In genomic region chr2:186588940-186589732, GRCh38 we compare ENCODE assay signal across 8 cellular contexts. TPM values are rescaled to one million over a fixed set of nuclear protein-coding genes. Genes with fewer than 3 reads are reported as not detected.
A peak's percentile ranks its signal among the peaks of the same experiment; 100 is the strongest.
DNase-seq lines count a peak whose midpoint lies in the region; ATAC-seq and TF ChIP-seq lines count a peak whose summit lies in the region.

No MANE protein-coding gene starts in this region.

- H3K27ac Mint-ChIP-seq in activated CD4-positive, alpha-beta memory T cell treated with anti-CD3 and anti-CD28 coated beads, Interleukin-2, amount 10 ng/mL, durations not matched to agents 7 days and 5 days, result peak overlapping the region; percentile 60

- 23 to 28% (median 26%) methylated on average over 22 of the region's 22 CpGs for WGBS in spleen, 5 donors

- peak overlapping the region; percentile 98 to 99 for H3K27ac ChIP-seq in right atrium auricular region
- H3K27ac ChIP-seq in spleen, result peak overlapping the region; percentile 84 to 97 (median 94)

- POLR2A ChIA-PET in activated CD4-positive, alpha-beta memory T cell treated with anti-CD3 and anti-CD28 coated beads, Interleukin-2, amount 10 ng/mL, durations not matched to agents 7 days and 5 days (lab: Charles Lee), result interaction anchor here (0.7 to 2.1 kb wide), 11 partner anchors 13 to 103 kb away, joined by 3 to 27 read pairs (median 3); partner anchors contain the start of gene ZC3H15

- H3K4me3 ChIP-seq in right atrium auricular region (peak overlapping the region; percentile 79 to 81), iPS-11a (ENCODE audit: low read depth, low read length) (peak overlapping the region; percentile 75), spleen (peak overlapping the region; percentile 74 to 95 (median 90))

- no peak for ATAC-seq in left cardiac atrium
- no peak for ATAC-seq in HG02973 (IDR thresholded peaks at IDR 0.05; ENCODE audit: unreplicated experiment)
- no peak for ATAC-seq in HG03159 (IDR thresholded peaks at IDR 0.05; ENCODE audit: unreplicated experiment)

- TF ChIP-seq CTCF in right atrium auricular region (IDR thresholded peaks at IDR 0.05) (no peak), spleen (IDR thresholded peaks at IDR 0.05 in 8 of 11, conservative IDR thresholded peaks at IDR 0.05 in 3 of 11) (no peak)

- H3K36me3 Mint-ChIP-seq in activated CD4-positive, alpha-beta memory T cell treated with anti-CD3 and anti-CD28 coated beads, Interleukin-2, amount 10 ng/mL, durations not matched to agents 7 days and 5 days (ENCODE audit: low read depth), result peaks cover 2% of the 10 kb centered on the region

- no peak for DNase-seq in right atrium auricular region (ENCODE audit: low spot score)
- no peak for DNase-seq in left cardiac atrium
- no peak for DNase-seq in activated CD4-positive, alpha-beta memory T cell treated with anti-CD3 and anti-CD28 coated beads, Interleukin-2, amount 10 ng/mL, durations not matched to agents 7 days and 5 days
- no peak for DNase-seq in spleen
- no peak for DNase-seq in NCI-H187 (lab: John Stamatoyannopoulos, UW)

- no peaks in the 10 kb centered on the region for H3K27me3 ChIP-seq in right atrium auricular region
- H3K27me3 ChIP-seq in spleen (replicated peaks in 1 of 7), result no peaks in the 10 kb centered on the region

- H3K9me3 ChIP-seq in right atrium auricular region (no peaks in the 10 kb centered on the region), spleen (no peaks in the 10 kb centered on the region)

- no peaks in the 10 kb centered on the region for H3K9me3 Mint-ChIP-seq in activated CD4-positive, alpha-beta memory T cell treated with anti-CD3 and anti-CD28 coated beads, Interleukin-2, amount 10 ng/mL, durations not matched to agents 7 days and 5 days

- peaks cover 29% of the 10 kb centered on the region for H3K4me1 Mint-ChIP-seq in activated CD4-positive, alpha-beta memory T cell treated with anti-CD3 and anti-CD28 coated beads, Interleukin-2, amount 10 ng/mL, durations not matched to agents 7 days and 5 days

- intact Hi-C loops in left cardiac atrium (cut with DNase I), result loop anchor here in 1 of 2 donors (10.0 kb wide), 1 partner anchor 64 kb away; no protein-coding TSS in a partner anchor
- intact Hi-C loops in spleen (cut with DNase I; ENCODE audit: low total_unique reads), result no loop called here

- CTCF ChIA-PET in activated CD4-positive, alpha-beta memory T cell treated with anti-CD3 and anti-CD28 coated beads, Interleukin-2, amount 10 ng/mL, durations not matched to agents 7 days and 5 days (lab: Charles Lee), result interaction anchor here (0.8 to 1.8 kb wide), 8 partner anchors 9 to 109 kb away, joined by 3 to 10 read pairs (median 4); partner anchors contain the start of gene ZC3H15

- no peak for TF ChIP-seq POLR2A in spleen (IDR thresholded peaks at IDR 0.05)

- no peaks in the 10 kb centered on the region for H3K27me3 Mint-ChIP-seq in activated CD4-positive, alpha-beta memory T cell treated with anti-CD3 and anti-CD28 coated beads, Interleukin-2, amount 10 ng/mL, durations not matched to agents 7 days and 5 days

- peak overlapping the region; percentile 83 for H3K4me3 Mint-ChIP-seq in activated CD4-positive, alpha-beta memory T cell treated with anti-CD3 and anti-CD28 coated beads, Interleukin-2, amount 10 ng/mL, durations not matched to agents 7 days and 5 days

- H3K4me1 ChIP-seq in right atrium auricular region (peaks cover 0 to 37% of the 10 kb centered on the region in 2 donors), spleen (peaks cover 20 to 50% (median 43%) of the 10 kb centered on the region in 6 donors)

- no peaks in the 10 kb centered on the region for H3K36me3 ChIP-seq in right atrium auricular region
- H3K36me3 ChIP-seq in spleen, result no peaks in the 10 kb centered on the region

RNA-seq across cellular contexts. Expression of gene ITGAV, which starts 0.7 kb away (rescaled TPM):
- total RNA-seq in right atrium auricular region (100 to 1,000 TPM in 1 of 2 donors, 10 to 100 TPM in 1; 79.8 to 152 TPM), left cardiac atrium (100 to 1,000 TPM in 1 of 2 donors, 10 to 100 TPM in 1; 83.3 to 140 TPM), spleen (10 to 100 TPM; 51.1 to 85.4 (median 65.5) TPM)
- total RNA-seq in activated CD4-positive, alpha-beta memory T cell treated with anti-CD3 and anti-CD28 coated beads, Interleukin-2, amount 10 ng/mL, durations not matched to agents 7 days and 5 days, result 10 to 100 TPM in 1 of 2 experiments, 1 to 10 TPM in 1; 9.8 to 10.2 TPM
- 10 to 100 TPM in 1 of 3 donors, 1 to 10 TPM in 2; 5.6 to 10.3 (median 9.5) TPM for polyA plus RNA-seq in spleen

Comparison
In these comparisons a context has a peak if more than half of its experiments do, and no peak if none do; other contexts are left out.
1. RNA of gene ITGAV, which starts 0.7 kb away (total RNA-seq): 79.8 to 152 TPM in right atrium auricular region, 83.3 to 140 TPM in left cardiac atrium and 51.1 to 85.4 TPM in spleen; 9.8 to 10.2 TPM in activated CD4-positive, alpha-beta memory T cell treated with anti-CD3 and anti-CD28 coated beads, Interleukin-2, amount 10 ng/mL, durations not matched to agents 7 days and 5 days; every median in the first group is over 4 times any median in the second.
2. Peak in every context shown above with its lines, with median percentiles within 50 percentile points of each other: H3K4me3 ChIP-seq.